In the genomic region with DNA sequence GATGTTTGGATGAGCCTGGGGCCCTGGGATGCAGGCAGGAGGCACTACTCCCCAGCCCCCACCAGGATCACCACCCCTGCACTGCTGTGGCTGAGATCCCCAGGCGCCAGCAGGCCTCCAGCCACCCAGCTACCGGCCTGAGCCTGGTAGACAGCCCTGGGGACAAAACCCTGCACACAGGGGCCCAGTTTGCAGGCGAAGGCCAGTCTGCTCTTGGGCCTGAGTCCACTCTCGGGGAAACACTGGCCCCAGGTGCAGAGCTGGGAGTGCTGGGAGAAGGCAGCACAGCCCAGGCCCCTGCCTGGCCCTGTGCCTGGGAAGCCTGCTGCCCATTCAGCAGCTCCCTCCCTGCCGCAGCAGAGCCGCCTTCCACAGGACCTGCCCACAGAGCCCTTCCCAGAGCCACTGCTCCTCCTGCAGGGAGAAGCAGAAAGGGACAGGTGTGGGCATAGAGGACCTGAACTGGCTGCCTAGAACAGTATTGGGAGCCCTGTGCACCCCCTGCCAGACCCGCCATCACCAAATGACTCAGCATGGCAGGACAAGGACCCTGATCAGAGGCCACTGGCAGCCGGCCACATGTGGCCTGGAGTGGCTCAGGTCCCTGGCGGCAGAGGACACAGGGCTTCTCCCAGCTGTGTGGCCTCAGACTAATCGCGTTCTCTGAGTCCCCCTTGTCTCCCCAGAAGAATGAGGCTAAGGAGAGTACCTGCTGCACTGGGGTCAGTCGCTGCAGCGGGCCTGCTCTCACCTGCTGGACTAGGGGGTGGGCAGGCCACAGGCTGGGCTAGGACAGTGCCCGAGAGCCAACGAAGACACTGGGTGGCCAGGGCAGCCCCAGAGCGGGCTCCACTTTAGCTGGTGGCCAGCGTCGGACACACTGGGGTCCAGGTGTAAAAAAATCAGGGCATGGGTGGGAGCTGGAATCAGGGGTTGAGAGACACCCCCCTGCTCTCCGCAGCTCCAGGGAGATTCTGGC, we compare ENCODE assay signal across 12 cellular contexts. TPM values are rescaled to one million over a fixed set of nuclear protein-coding genes. Genes with fewer than 3 reads are reported as not detected.
A peak's percentile ranks its signal among the peaks of the same experiment; 100 is the strongest.
DNase-seq lines count a peak whose midpoint lies in the region; ATAC-seq and TF ChIP-seq lines count a peak whose summit lies in the region.
"Had no signal": no experiment of that assay in that cellular context is flagged by ENCODE, and none has a peak within 500 bp of the region (broad histone marks: within the 10 kb centered on the region; RNA-seq: fewer than 3 reads in every experiment).

No MANE protein-coding gene starts in this region.

- peak overlapping the region; percentile 52; the same call in 1 of the 2 replicates for H2AFZ ChIP-seq in GM23338

- H3K27me3 Mint-ChIP-seq in GM23338 (ENCODE audit: insufficient read depth, low read depth, poor library complexity) (peaks cover 26% of the 10 kb centered on the region), nephron (ENCODE audit: low read depth) (no peaks in the 10 kb centered on the region)
- H3K27me3 Mint-ChIP-seq: naive B cell had no signal

- H3K4me3 ChIP-seq in GM23338 = no peak overlapping the region
- H3K4me3 ChIP-seq: thoracic aorta had no signal

- H3K36me3 ChIP-seq in GM23338 (ENCODE audit: insufficient read depth) = no peaks in the 10 kb centered on the region

- H3K36me3 Mint-ChIP-seq in GM23338 (ENCODE audit: low read depth) (no peaks in the 10 kb centered on the region; the same call in 2 of the 3 replicates), nephron (ENCODE audit: low read depth) (peaks cover 6% of the 10 kb centered on the region)
- H3K36me3 Mint-ChIP-seq: naive B cell had no signal

- no peaks in the 10 kb centered on the region for H3K9me2 ChIP-seq in GM23338 (ENCODE audit: insufficient read depth)

- H3K4me3 Mint-ChIP-seq in GM23338 (no peak overlapping the region), nephron (no peak overlapping the region)

- H3F3A ChIP-seq in GM23338 (replicated peaks; ENCODE audit: low read depth) = no peaks in the 10 kb centered on the region

- H3K4me2 ChIP-seq in GM23338 = no peak overlapping the region

- no peaks in the 10 kb centered on the region for H4K20me1 ChIP-seq in GM23338 (replicated peaks; ENCODE audit: insufficient read depth)

- intact Hi-C loops in posterior cingulate gyrus (cut with DNase I) = no loop called here

- H3K27ac Mint-ChIP-seq in GM23338 (no peak overlapping the region), nephron (no peak overlapping the region)
- H3K27ac Mint-ChIP-seq: naive B cell had no signal

- no peaks in the 10 kb centered on the region for H3K79me2 ChIP-seq in GM23338 (replicated peaks; ENCODE audit: insufficient read depth)

- H3K9me3 Mint-ChIP-seq in GM23338 (no peaks in the 10 kb centered on the region), nephron (no peaks in the 10 kb centered on the region)
- H3K9me3 Mint-ChIP-seq: naive B cell had no signal

- H3K27me3 ChIP-seq in GM23338 (ENCODE audit: insufficient read depth) = peaks cover 24% of the 10 kb centered on the region

- TF ChIP-seq CTCF in GM23338 (conservative IDR thresholded peaks at IDR 0.05; ENCODE audit: low read depth in 2 of 2) (peak; percentile 28 to 64; a peak in 3 of 4 replicates), nephron (IDR thresholded peaks at IDR 0.05; ENCODE audit: unreplicated experiment in 3 of 3) (peak in 2 of 3 experiments; percentile 0 to 34)

- 0 out of 3 replicates have a peak, but pooled peaks cover 7% of the 10 kb centered on the region for H3K4me1 Mint-ChIP-seq in GM23338
- no peaks in the 10 kb centered on the region for H3K4me1 Mint-ChIP-seq in nephron

- 0 out of 2 replicates have a peak, but pooled peaks cover 2% of the 10 kb centered on the region for H3K4me1 ChIP-seq in GM23338 (ENCODE audit: insufficient read depth)

- ATAC-seq in GM23338 (peak; percentile 45), GM21529 (IDR thresholded peaks at IDR 0.05; ENCODE audit: unreplicated experiment) (no peak)

- no peak overlapping the region for H3K27ac ChIP-seq in GM23338 (ENCODE audit: low read depth)
- H3K27ac ChIP-seq: thoracic aorta had no signal

- DNase-seq in GM23338 (ENCODE audit: low spot score) (peak; percentile 72), NCI-H2171 treated with DMSO at 0.1 percent for 48 hours (lab: John Stamatoyannopoulos, UW) (peak; percentile 39), cerebellar cortex (ENCODE audit: low spot score) (peak; percentile 64), HuH-7 (ENCODE audit: low spot score) (no peak), OCI-M1 (lab: John Stamatoyannopoulos, UW) (no peak), posterior cingulate gyrus (no peak)
- DNase-seq: naive B cell had no signal

TF ChIP-seq in GM23338, 12 proteins besides CTCF, POLR2A, EP300 and RAD21 (continues in another document):
- TF ChIP-seq, protein P1, sequence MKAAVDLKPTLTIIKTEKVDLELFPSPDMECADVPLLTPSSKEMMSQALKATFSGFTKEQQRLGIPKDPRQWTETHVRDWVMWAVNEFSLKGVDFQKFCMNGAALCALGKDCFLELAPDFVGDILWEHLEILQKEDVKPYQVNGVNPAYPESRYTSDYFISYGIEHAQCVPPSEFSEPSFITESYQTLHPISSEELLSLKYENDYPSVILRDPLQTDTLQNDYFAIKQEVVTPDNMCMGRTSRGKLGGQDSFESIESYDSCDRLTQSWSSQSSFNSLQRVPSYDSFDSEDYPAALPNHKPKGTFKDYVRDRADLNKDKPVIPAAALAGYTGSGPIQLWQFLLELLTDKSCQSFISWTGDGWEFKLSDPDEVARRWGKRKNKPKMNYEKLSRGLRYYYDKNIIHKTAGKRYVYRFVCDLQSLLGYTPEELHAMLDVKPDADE (IDR thresholded peaks at IDR 0.05) = no peak
- TF ChIP-seq EZH2phosphoT487 (IDR thresholded peaks at IDR 0.05; ENCODE audit: unreplicated experiment) = no peak
- TF ChIP-seq REST (IDR thresholded peaks at IDR 0.05; ENCODE audit: unreplicated experiment) = no peak
- TF ChIP-seq NANOG (IDR thresholded peaks at IDR 0.05; ENCODE audit: borderline replicate concordance) = no peak
- TF ChIP-seq EZH2 (IDR thresholded peaks at IDR 0.05; ENCODE audit: low read depth, unreplicated experiment) = no peak
- TF ChIP-seq POLR2AphosphoS5 (IDR thresholded peaks at IDR 0.05; ENCODE audit: low read depth) = no peak
- no peak for TF ChIP-seq ZNF114 (CRISPR knock-in tag; IDR thresholded peaks at IDR 0.05)
- no peak for TF ChIP-seq JUNB (IDR thresholded peaks at IDR 0.05; ENCODE audit: unreplicated experiment)

RNA-seq across cellular contexts. Expression of gene MSRB1, which starts 10.7 kb away (rescaled TPM):
- total RNA-seq in GM23338 (2014; rRNA removed; shearing (Covaris generic)) = 23.9 and 31.3 TPM in 2 replicates
- polyA plus RNA-seq in GM23338 (2016; fragmentation: Nextera tagmentation; extraction: Ambion mirVana) = 29.6 and 30.4 TPM in 2 replicates

RNA-seq across cellular contexts. Expression of gene HS3ST6, which starts 14.1 kb away (rescaled TPM):
- not detected in 2 replicates for total RNA-seq in GM23338 (2014; rRNA removed; shearing (Covaris generic))
- 0.17 and 0.21 TPM in 2 replicates for polyA plus RNA-seq in GM23338 (2016; fragmentation: Nextera tagmentation; extraction: Ambion mirVana)
- total RNA-seq: activated CD8-positive, alpha-beta memory T cell treated with anti-CD3 and anti-CD28 coated beads for 36 hours; LHCN-M2; thoracic aorta had no signal

RNA-seq across cellular contexts. Expression of gene RPL3L, which starts 22.1 kb away (rescaled TPM):
- total RNA-seq in GM23338 (2014; rRNA removed; shearing (Covaris generic)) = 0.31 and 0.59 TPM in 2 replicates
- 0.68 and 1.1 TPM in 2 replicates for polyA plus RNA-seq in GM23338 (2016; fragmentation: Nextera tagmentation; extraction: Ambion mirVana)
- total RNA-seq: LHCN-M2, thoracic aorta had no signal

RNA-seq across cellular contexts. Expression of gene NDUFB10, which starts 27.0 kb away (rescaled TPM):
- 244 and 280 TPM in 2 replicates for total RNA-seq in GM23338 (2014; rRNA removed; shearing (Covaris generic))
- 495 and 527 TPM in 2 replicates for polyA plus RNA-seq in GM23338 (2016; fragmentation: Nextera tagmentation; extraction: Ambion mirVana)

RNA-seq across cellular contexts. Expression of gene RPS2, which starts 32.3 kb away (rescaled TPM):
- total RNA-seq in GM23338 (2014; rRNA removed; shearing (Covaris generic)) = 3,232 and 3,786 TPM in 2 replicates
- polyA plus RNA-seq in GM23338 (2016; fragmentation: Nextera tagmentation; extraction: Ambion mirVana) = 3,992 and 4,335 TPM in 2 replicates

Comparison
In these comparisons a context has a peak if more than half of its experiments do, and no peak if none do; other contexts are left out.
1. DNase-seq: peak in GM23338 (single experiment), NCI-H2171 treated with DMSO at 0.1 percent for 48 hours (single experiment) and cerebellar cortex (single experiment); none in HuH-7 (single experiment), OCI-M1 (single experiment) and posterior cingulate gyrus (0 of 10).